29 cellular contexts compared by ENCODE assay signal in the genomic region with DNA sequence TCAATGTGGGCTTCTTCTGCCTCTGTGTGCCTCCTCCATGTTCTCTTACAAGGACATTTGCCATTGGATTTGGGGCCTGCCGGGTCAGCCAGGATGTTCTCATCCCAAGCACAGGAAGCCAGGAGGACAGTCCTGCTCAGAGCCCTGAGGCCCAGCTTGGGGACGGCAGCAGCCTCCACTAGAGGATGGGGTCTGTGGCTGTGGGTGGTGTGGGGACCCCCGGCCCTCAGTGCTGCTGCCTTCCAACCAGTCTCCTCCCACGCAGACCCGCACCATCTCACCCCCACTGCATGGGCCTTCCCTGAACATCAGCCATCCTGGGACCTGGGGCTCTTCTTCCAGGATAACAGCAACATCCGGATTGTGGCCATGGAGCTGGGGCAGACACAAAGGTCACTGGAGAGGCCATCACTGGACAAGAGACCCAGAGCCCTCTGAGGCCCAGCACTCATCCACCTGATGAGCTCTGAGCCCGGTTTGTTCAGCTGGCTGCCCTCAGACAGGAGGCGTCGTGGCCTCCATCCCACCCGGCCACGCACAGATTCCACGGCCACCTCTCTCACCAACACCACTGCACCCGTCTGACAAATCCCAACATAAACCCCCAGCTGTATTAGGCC. TPM values are rescaled to one million over a fixed set of nuclear protein-coding genes. Genes with fewer than 3 reads are reported as not detected.
"Had no signal": no experiment of that assay in that cellular context is flagged by ENCODE, and none has a peak within 500 bp of the region (broad histone marks: within the 10 kb centered on the region; RNA-seq: fewer than 3 reads in every experiment).

No MANE protein-coding gene starts in this region.

- H3K4me1 ChIP-seq: esophagus squamous epithelium, heart right ventricle, neural progenitor cell, right lobe of liver, suprapubic skin, transverse colon had no signal

- H3K4me3 ChIP-seq: esophagus squamous epithelium, heart right ventricle, neural progenitor cell, right lobe of liver, smooth muscle cell, suprapubic skin, transverse colon had no signal

- H3K9me3 ChIP-seq: right lobe of liver, suprapubic skin, transverse colon had no signal

- ATAC-seq: effector memory CD8-positive, alpha-beta T cell; heart right ventricle; left colon; naive thymus-derived CD4-positive, alpha-beta T cell; right lobe of liver; stimulated activated naive CD8-positive, alpha-beta T cell treated with anti-CD3 and anti-CD28 coated beads, Interleukin-15, amount 100 ng/mL, for 72 hours had no signal

- H3K36me3 ChIP-seq: esophagus squamous epithelium, heart right ventricle, neural progenitor cell, right lobe of liver, suprapubic skin, transverse colon had no signal

- H3K27ac ChIP-seq: esophagus squamous epithelium, heart right ventricle, neural progenitor cell, right lobe of liver, suprapubic skin, transverse colon had no signal

- H3K27me3 ChIP-seq: esophagus squamous epithelium, neural progenitor cell, right lobe of liver, transverse colon had no signal

- DNase-seq: cortex of kidney; effector memory CD8-positive, alpha-beta T cell; erythroblast; esophagus squamous epithelium; foreskin melanocyte; glutamatergic neuron; heart right ventricle; hippocampal formation; left colon; mesenchymal stem cell; midbrain; naive thymus-derived CD4-positive, alpha-beta T cell; retina; right lobe of liver; stimulated activated CD4-positive, alpha-beta T cell treated with anti-CD3 and anti-CD28 coated beads, Interleukin-12 subunit alpha, Interleukin-12 subunit beta, amount 100 ng/mL, for 4 hours; stimulated activated CD4-positive, alpha-beta T cell treated with anti-CD3 and anti-CD28 coated beads, Interleukin-1b, Interleukin-23, amount 100 ng/mL, for 48 hours; stimulated activated CD4-positive, alpha-beta T cell treated with anti-CD3 and anti-CD28 coated beads, Interleukin-4, amount 100 ng/mL, for 1 hour; stimulated activated CD8-positive, alpha-beta memory T cell treated with anti-CD3 and anti-CD28 coated beads, Interleukin-4, amount 100 ng/mL, for 48 hours; stimulated activated naive CD4-positive, alpha-beta T cell; stimulated activated naive CD8-positive, alpha-beta T cell treated with anti-CD3 and anti-CD28 coated beads, Interleukin-15, amount 100 ng/mL, for 72 hours; transverse colon had no signal

RNA-seq across cellular contexts. Expression of a gene that starts 56.5 kb away (rescaled TPM):
- total RNA-seq: dermis microvascular lymphatic vessel endothelial cell; esophagus squamous epithelium; kidney epithelial cell; lung microvascular endothelial cell; naive thymus-derived CD4-positive, alpha-beta T cell; osteoblast; pulmonary artery endothelial cell had no signal
- polyA plus RNA-seq: naive thymus-derived CD4-positive, alpha-beta T cell had no signal
